Comparison of ENCODE assay signal across 28 cellular contexts in the genomic region with DNA sequence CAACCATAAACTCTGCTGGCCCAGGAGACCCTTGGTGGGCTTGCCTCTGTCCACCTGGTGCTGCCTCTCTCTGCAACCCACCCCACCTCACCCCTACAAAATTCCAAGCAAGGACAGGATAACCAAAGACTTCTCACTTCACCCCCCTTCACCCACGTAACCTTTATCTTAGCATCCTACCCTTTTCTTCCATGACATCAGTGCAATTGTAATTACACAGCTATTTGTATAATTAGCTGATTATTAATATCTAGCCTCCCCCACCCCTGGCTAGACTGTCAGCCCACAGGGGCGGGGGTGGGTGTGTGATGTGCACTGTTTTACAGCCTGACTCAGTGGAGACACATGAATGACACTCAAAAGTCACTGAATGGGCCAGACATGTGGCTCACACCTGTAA.
"Had no signal": no experiment of that assay in that cellular context is flagged by ENCODE, and none has a peak within 500 bp of the region (broad histone marks: within the 10 kb centered on the region; RNA-seq: fewer than 3 reads in every experiment).

No MANE protein-coding gene starts in this region.

- H3K27ac Mint-ChIP-seq: stimulated activated effector memory CD8-positive, alpha-beta T cell treated with anti-CD3 and anti-CD28 coated beads, Interleukin-12 subunit alpha, Interleukin-12 subunit beta, amount 100 ng/mL, for 72 hours; stimulated activated memory B cell treated with anti-CD40 and anti-IgM and Interleukin-4, amounts not matched to agents 10 μg/mL and 1 μg/mL and 100 μg/mL, for 72 hours; stimulated activated naive B cell treated with anti-CD40 and anti-IgM and Interleukin-4, amounts not matched to agents 10 μg/mL and 1 μg/mL and 100 μg/mL, for 72 hours; stimulated activated naive CD8-positive, alpha-beta T cell treated with anti-CD3 and anti-CD28 coated beads, Interleukin-15, Interleukin-2, amounts not matched to agents 100 ng/mL and 50 ng/mL, for 24 hours; type B pancreatic cell had no signal

- H3K27me3 Mint-ChIP-seq: stimulated activated memory B cell treated with anti-CD40 and anti-IgM and Interleukin-4, amounts not matched to agents 10 μg/mL and 1 μg/mL and 100 μg/mL, for 72 hours; stimulated activated naive CD8-positive, alpha-beta T cell treated with anti-CD3 and anti-CD28 coated beads, Interleukin-15, amount 100 ng/mL, for 72 hours; stimulated activated naive CD8-positive, alpha-beta T cell treated with anti-CD3 and anti-CD28 coated beads, Interleukin-15, Interleukin-2, amounts not matched to agents 100 ng/mL and 50 ng/mL, for 24 hours had no signal

- H3K27ac ChIP-seq: stomach, testis, thoracic aorta, thyroid gland, tibial artery, tibial nerve, transverse colon, upper lobe of left lung, upper lobe of right lung, uterus, vagina had no signal

- DNase-seq: stimulated activated CD4-positive, alpha-beta T cell treated with anti-CD3 and anti-CD28 coated beads, Interleukin-2, amount 100 ng/mL, for 48 hours; stimulated activated CD4-positive, alpha-beta T cell treated with anti-CD3 and anti-CD28 coated beads, Interleukin-4, amount 100 ng/mL, for 1 hour; stimulated activated CD4-positive, alpha-beta T cell treated with anti-CD3 and anti-CD28 coated beads, Interleukin-4, amount 100 ng/mL, for 24 hours; stimulated activated CD8-positive, alpha-beta memory T cell treated with anti-CD3 and anti-CD28 coated beads, Interleukin-4, amount 100 ng/mL, for 48 hours; stimulated activated naive B cell treated with anti-CD40 and anti-IgM and Interleukin-4, amounts not matched to agents 10 μg/mL and 1 μg/mL and 100 μg/mL, for 72 hours; stimulated activated naive CD4-positive, alpha-beta T cell; stimulated activated naive CD4-positive, alpha-beta T cell treated with Interleukin-2 at 50 U/mL for 16 hours; stimulated activated naive CD8-positive, alpha-beta T cell treated with anti-CD3 and anti-CD28 coated beads, Interleukin-15, amount 100 ng/mL, for 72 hours; stimulated activated naive CD8-positive, alpha-beta T cell treated with anti-CD3 and anti-CD28 coated beads, Interleukin-15, Interleukin-2, amounts not matched to agents 100 U/mL and 50 U/mL, for 24 hours; stomach; substantia nigra; testis; thyroid gland; tibial artery; transverse colon; trophoblast cell; upper lobe of left lung; upper lobe of right lung; uterus had no signal

- ATAC-seq: stimulated activated effector memory CD8-positive, alpha-beta T cell treated with anti-CD3 and anti-CD28 coated beads, Interleukin-12 subunit alpha, Interleukin-12 subunit beta, amount 100 ng/mL, for 72 hours; stimulated activated memory B cell treated with anti-CD40 and anti-IgM and Interleukin-4, amounts not matched to agents 10 μg/mL and 1 μg/mL and 100 μg/mL, for 72 hours; stimulated activated naive B cell treated with anti-CD40 and anti-IgM and Interleukin-4, amounts not matched to agents 10 μg/mL and 1 μg/mL and 100 μg/mL, for 72 hours; stimulated activated naive CD8-positive, alpha-beta T cell treated with anti-CD3 and anti-CD28 coated beads, Interleukin-15, amount 100 ng/mL, for 72 hours; stimulated activated naive CD8-positive, alpha-beta T cell treated with anti-CD3 and anti-CD28 coated beads, Interleukin-15, Interleukin-2, amounts not matched to agents 100 U/mL and 50 U/mL, for 24 hours; upper lobe of right lung had no signal

- H3K4me1 Mint-ChIP-seq: stimulated activated effector memory CD8-positive, alpha-beta T cell treated with anti-CD3 and anti-CD28 coated beads, Interleukin-12 subunit alpha, Interleukin-12 subunit beta, amount 100 ng/mL, for 72 hours; stimulated activated memory B cell treated with anti-CD40 and anti-IgM and Interleukin-4, amounts not matched to agents 10 μg/mL and 1 μg/mL and 100 μg/mL, for 72 hours; stimulated activated naive B cell treated with anti-CD40 and anti-IgM and Interleukin-4, amounts not matched to agents 10 μg/mL and 1 μg/mL and 100 μg/mL, for 72 hours had no signal

- FAIRE-seq: urothelium cell line had no signal

- H3K27me3 ChIP-seq: stomach, suprapubic skin, testis, thyroid gland, tibial artery, tibial nerve, transverse colon, upper lobe of left lung, upper lobe of right lung, uterus, vagina had no signal

- H3K36me3 ChIP-seq: thyroid gland, transverse colon, upper lobe of left lung, upper lobe of right lung, uterus had no signal

- H3K4me3 ChIP-seq: stomach, suprapubic skin, testis, thoracic aorta, thyroid gland, tibial artery, tibial nerve, transverse colon, upper lobe of left lung, upper lobe of right lung, uterus, vagina had no signal

- H3K4me1 ChIP-seq: uterus had no signal

- H3K36me3 Mint-ChIP-seq: stimulated activated effector memory CD8-positive, alpha-beta T cell treated with anti-CD3 and anti-CD28 coated beads, Interleukin-12 subunit alpha, Interleukin-12 subunit beta, amount 100 ng/mL, for 72 hours; stimulated activated memory B cell treated with anti-CD40 and anti-IgM and Interleukin-4, amounts not matched to agents 10 μg/mL and 1 μg/mL and 100 μg/mL, for 72 hours; type B pancreatic cell had no signal

- H3K9me3 Mint-ChIP-seq: stimulated activated effector memory CD8-positive, alpha-beta T cell treated with anti-CD3 and anti-CD28 coated beads, Interleukin-12 subunit alpha, Interleukin-12 subunit beta, amount 100 ng/mL, for 72 hours; stimulated activated naive CD8-positive, alpha-beta T cell treated with anti-CD3 and anti-CD28 coated beads, Interleukin-15, amount 100 ng/mL, for 72 hours; stimulated activated naive CD8-positive, alpha-beta T cell treated with anti-CD3 and anti-CD28 coated beads, Interleukin-15, Interleukin-2, amounts not matched to agents 100 ng/mL and 50 ng/mL, for 24 hours; type B pancreatic cell had no signal

- H3K9me3 ChIP-seq: stomach, suprapubic skin, testis, thoracic aorta, thyroid gland, tibial artery, transverse colon, upper lobe of right lung, uterus, vagina had no signal

- H3K4me3 Mint-ChIP-seq: stimulated activated effector memory CD8-positive, alpha-beta T cell treated with anti-CD3 and anti-CD28 coated beads, Interleukin-12 subunit alpha, Interleukin-12 subunit beta, amount 100 ng/mL, for 72 hours; stimulated activated memory B cell treated with anti-CD40 and anti-IgM and Interleukin-4, amounts not matched to agents 10 μg/mL and 1 μg/mL and 100 μg/mL, for 72 hours; stimulated activated naive B cell treated with anti-CD40 and anti-IgM and Interleukin-4, amounts not matched to agents 10 μg/mL and 1 μg/mL and 100 μg/mL, for 72 hours; stimulated activated naive CD8-positive, alpha-beta T cell treated with anti-CD3 and anti-CD28 coated beads, Interleukin-15, amount 100 ng/mL, for 72 hours; stimulated activated naive CD8-positive, alpha-beta T cell treated with anti-CD3 and anti-CD28 coated beads, Interleukin-15, Interleukin-2, amounts not matched to agents 100 ng/mL and 50 ng/mL, for 24 hours; type B pancreatic cell had no signal
